In the genomic region with DNA sequence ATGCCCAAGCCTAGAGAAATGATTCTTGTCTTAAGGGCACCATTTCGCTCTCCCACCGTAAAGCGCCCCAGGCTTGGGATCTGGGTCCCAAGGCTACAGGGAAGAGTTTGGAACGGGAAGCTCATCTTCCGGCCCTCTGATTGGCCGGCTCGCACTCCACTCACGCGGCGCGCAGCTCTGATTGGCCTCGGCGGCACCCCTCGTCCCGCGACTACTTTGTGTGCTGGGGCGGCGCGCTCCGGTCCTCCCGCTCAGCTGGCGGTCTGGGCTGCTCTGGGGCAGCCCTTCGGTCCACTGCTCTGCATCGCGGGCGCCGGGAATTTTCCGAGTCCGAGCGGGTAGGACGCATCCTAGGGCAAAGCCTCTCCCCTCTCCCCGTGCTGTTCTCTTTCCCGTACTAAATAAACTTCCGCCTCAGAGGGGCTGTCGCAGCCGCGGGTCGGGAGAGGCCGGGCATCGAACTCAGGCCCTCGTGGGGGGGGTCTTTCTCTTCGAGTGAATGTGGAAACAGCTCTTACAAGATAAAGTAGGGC, we compare ENCODE assay signal across 7 cellular contexts. TPM values are rescaled to one million over a fixed set of nuclear protein-coding genes. Genes with fewer than 3 reads are reported as not detected.
A peak's percentile ranks its signal among the peaks of the same experiment; 100 is the strongest.
DNase-seq lines count a peak whose midpoint lies in the region; ATAC-seq, FAIRE-seq and TF ChIP-seq lines count a peak whose summit lies in the region.

No MANE protein-coding gene starts in this region.

- in situ Hi-C loops in gastrocnemius medialis (cut with MboI; ENCODE audit: low sequenced_read_pairs in 4 of 4): loop anchor here in 3 of 4 donors (10.0 to 25.0 kb wide), 2 partner anchors 413 to 551 kb away; no protein-coding TSS in a partner anchor

- ATAC-seq in GM18505 (IDR thresholded peaks at IDR 0.05; ENCODE audit: unreplicated experiment) (peak; percentile 45), HG02938 (IDR thresholded peaks at IDR 0.05; ENCODE audit: unreplicated experiment) (peak; percentile 53), body of pancreas (peak; percentile 80), gastrocnemius medialis (peak; percentile 77 to 81)

- no peaks in the 10 kb centered on the region for H3K27me3 ChIP-seq in body of pancreas
- H3K27me3 ChIP-seq in iPS DF 6.9 (ENCODE audit: control insufficient read depth, insufficient read depth, low read length): no peaks in the 10 kb centered on the region
- H3K27me3 ChIP-seq in gastrocnemius medialis: no peaks in the 10 kb centered on the region

- DNase-seq in NCI-H2029 (lab: John Stamatoyannopoulos, UW) (peak; percentile 62), body of pancreas (peak; percentile 91 to 94 (median 93)), iPS DF 6.9 (ENCODE audit: low read depth, low spot score) (peak; percentile 78), gastrocnemius medialis (peak; percentile 89 to 92)

- WGBS in body of pancreas, 2 donors: 0% methylated on average over 17 to 42 of the region's 42 CpGs
- no CpG with 5 or more reads among the region's 42 CpGs for WGBS in iPS DF 6.9 (ENCODE audit: insufficient coverage, insufficient read length)

- TF ChIP-seq CTCF in body of pancreas (IDR thresholded peaks at IDR 0.05) (peak in 1 of 7 experiments; percentile 6), gastrocnemius medialis (IDR thresholded peaks at IDR 0.05 in 4 of 5, conservative IDR thresholded peaks at IDR 0.05 in 1 of 5) (no peak)

- H3K4me3 ChIP-seq in body of pancreas (peak overlapping the region; percentile 77 to 95), iPS DF 6.9 (ENCODE audit: low read length) (peak overlapping the region; percentile 64; the same call in 1 of the 2 replicates), gastrocnemius medialis (peak overlapping the region; percentile 79 to 98 (median 94))

- FAIRE-seq in TTC549 (lab: Jason Lieb, UNC): peak; percentile 19

- intact Hi-C loops in body of pancreas (cut with DNase I) (no loop called here), gastrocnemius medialis (cut with DNase I; ENCODE audit: low total_unique reads) (loop anchor here (1.0 to 10.0 kb wide), 7 partner anchors 49 to 1096 kb away; partner anchors contain the start of genes CHURC1, FNTB, GPHN and MAX)

- H3K4me1 ChIP-seq in body of pancreas: peaks cover 12% of the 10 kb centered on the region
- H3K4me1 ChIP-seq in iPS DF 6.9 (ENCODE audit: control insufficient read depth, insufficient read depth, low read length): peaks cover 1% of the 10 kb centered on the region; the same call in 1 of the 2 replicates
- peaks cover 4 to 8% of the 10 kb centered on the region in 2 donors for H3K4me1 ChIP-seq in gastrocnemius medialis

- peak overlapping the region; percentile 91 to 95 (median 94) for H3K27ac ChIP-seq in body of pancreas
- no peak overlapping the region for H3K27ac ChIP-seq in iPS DF 6.9 (ENCODE audit: low read length)
- H3K27ac ChIP-seq in gastrocnemius medialis: peak overlapping the region; percentile 82 to 93 (median 90)

- no peaks in the 10 kb centered on the region for H3K36me3 ChIP-seq in body of pancreas (replicated peaks in 1 of 2; ENCODE audit: insufficient read depth in 1 of 2, low read depth in 2 of 2)
- H3K36me3 ChIP-seq in iPS DF 6.9 (ENCODE audit: control insufficient read depth, insufficient read depth, low read length): no peaks in the 10 kb centered on the region
- H3K36me3 ChIP-seq in gastrocnemius medialis: no peaks in the 10 kb centered on the region

- H3K9me3 ChIP-seq in body of pancreas (no peaks in the 10 kb centered on the region), iPS DF 6.9 (ENCODE audit: control insufficient read depth, insufficient read depth, low read length) (no peaks in the 10 kb centered on the region), gastrocnemius medialis (no peaks in the 10 kb centered on the region)

- TF ChIP-seq POLR2A in GM18505 (IDR thresholded peaks at IDR 0.05; ENCODE audit: borderline replicate concordance, extremely low read depth, insufficient read depth, insufficient read length) (peak; percentile 77), body of pancreas (IDR thresholded peaks at IDR 0.05) (peak; percentile 10 to 77 (median 65)), gastrocnemius medialis (IDR thresholded peaks at IDR 0.05) (peak; percentile 57 to 64)

RNA-seq across cellular contexts. Expression of gene FUT8, which starts 0.8 kb away (rescaled TPM):
- 10 to 100 TPM; 31.1 to 33.0 TPM for total RNA-seq in body of pancreas
- total RNA-seq in gastrocnemius medialis: 10 to 100 TPM in 1 of 4 donors, 1 to 10 TPM in 3; 6.5 to 11.3 (median 9.3) TPM
